Comparison of ENCODE assay signal across 9 cellular contexts in the genomic region with DNA sequence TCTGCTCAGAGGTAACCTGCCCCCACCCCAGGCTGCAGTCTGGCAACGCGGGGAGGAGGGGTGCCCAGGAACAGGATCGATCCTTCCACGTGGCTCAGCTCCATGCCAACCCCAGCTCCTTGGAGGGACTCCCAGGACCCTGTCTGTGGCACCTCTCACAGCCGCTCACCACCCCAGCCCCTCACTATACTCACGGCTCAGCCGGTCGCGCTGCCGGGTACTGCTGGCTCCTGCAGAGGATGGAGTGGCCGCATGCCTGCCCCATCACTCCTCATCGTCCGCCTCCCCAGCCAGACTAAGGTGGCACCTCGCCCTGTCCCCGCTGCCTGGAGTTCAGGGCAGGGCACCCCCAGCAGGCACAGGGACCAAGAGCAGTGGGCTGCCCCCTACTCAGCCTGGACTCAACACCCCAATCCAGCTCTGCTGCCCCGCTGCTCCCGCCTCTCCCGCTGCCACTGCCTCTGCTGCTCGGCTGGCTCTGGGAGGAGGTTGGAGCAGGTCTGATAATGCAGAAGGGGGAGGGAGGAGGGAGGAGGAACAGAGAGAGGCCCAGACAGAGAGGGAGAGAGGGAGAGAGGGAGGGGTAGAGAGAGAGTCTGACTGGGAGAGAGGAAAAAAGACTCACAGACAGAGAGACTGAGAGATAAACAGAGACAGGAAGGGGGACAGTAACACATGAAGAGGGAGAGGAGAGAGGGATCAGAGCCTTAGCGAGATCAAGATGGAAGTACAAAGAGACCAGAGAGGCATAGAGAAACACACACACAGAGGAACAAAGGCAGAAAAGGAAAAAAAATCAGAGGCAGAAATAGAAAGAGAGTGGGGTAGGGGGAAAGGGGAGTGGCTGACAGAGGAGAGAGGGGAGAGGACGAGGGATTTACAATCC. TPM values are rescaled to one million over a fixed set of nuclear protein-coding genes. Genes with fewer than 3 reads are reported as not detected.
DNase-seq lines count a peak whose midpoint lies in the region; ATAC-seq and TF ChIP-seq lines count a peak whose summit lies in the region.
"Had no signal": no experiment of that assay in that cellular context is flagged by ENCODE, and none has a peak within 500 bp of the region (broad histone marks: within the 10 kb centered on the region; RNA-seq: fewer than 3 reads in every experiment).

A gene (minus strand): TSS at position 480 of the 886 bp plus-strand sequence. CDS start 215 bp downstream, at position 265.

- 6 to 12% methylated on average over 10 to 14 of the region's 21 CpGs for WGBS in upper lobe of left lung, 2 donors

- peaks cover 0 to 7% (median 0%) of the 10 kb centered on the region in 4 donors for H3K4me1 ChIP-seq in upper lobe of left lung

- no peak for TF ChIP-seq POLR2A in upper lobe of left lung (IDR thresholded peaks at IDR 0.05)

- H3K9me3 ChIP-seq in upper lobe of left lung = no peaks in the 10 kb centered on the region

- no peak within 1 kb of the TSS for H3K4me3 ChIP-seq in upper lobe of left lung

- ATAC-seq in upper lobe of left lung (ENCODE audit: low FRiP score in 2 of 2) (peak in 1 of 2 donors; percentile 3), GM19023 (IDR thresholded peaks at IDR 0.05; ENCODE audit: unreplicated experiment) (no peak), HG03175 (IDR thresholded peaks at IDR 0.05; ENCODE audit: unreplicated experiment) (no peak)

- DNase-seq in NCI-H2227 treated with DMSO at 0.1 percent for 48 hours (lab: John Stamatoyannopoulos, UW) (peak; percentile 57), dermis microvascular lymphatic vessel endothelial cell (ENCODE audit: low read depth in 2 of 2) (no peak), lung microvascular endothelial cell (ENCODE audit: low read depth in 2 of 2) (no peak), upper lobe of left lung (no peak), activated T-cell treated with anti-CD3 and anti-CD28 coated beads for 4 hours (no peak)
- DNase-seq: cerebellar nuclear complex, NCI-H1105 had no signal

- no peak for TF ChIP-seq EP300 in upper lobe of left lung (IDR thresholded peaks at IDR 0.05)

- H3K27me3 ChIP-seq in upper lobe of left lung = peaks cover 0 to 46% (median 10%) of the 10 kb centered on the region in 4 donors

- no peak within 1 kb of the TSS for H3K27ac ChIP-seq in upper lobe of left lung

- no peak for TF ChIP-seq CTCF in upper lobe of left lung (IDR thresholded peaks at IDR 0.05)

- H3K36me3 ChIP-seq in upper lobe of left lung = no peaks in the 10 kb centered on the region

RNA-seq across cellular contexts. Expression of the gene that starts here (rescaled TPM):
- total RNA-seq in dermis microvascular lymphatic vessel endothelial cell (168 and 433 TPM in 2 replicates), lung microvascular endothelial cell (158 and 415 TPM in 2 replicates), upper lobe of left lung (10 to 100 TPM in 4 of 6 donors, 1 to 10 TPM in 2; 4.7 to 46.1 (median 16.7) TPM)
